ENCODE assay signal across 26 cellular contexts in genomic region chr11:17585911-17586695, GRCh38. TPM values are rescaled to one million over a fixed set of nuclear protein-coding genes. Genes with fewer than 3 reads are reported as not detected.
DNase-seq lines count a peak whose midpoint lies in the region; ATAC-seq and TF ChIP-seq lines count a peak whose summit lies in the region.
"Had no signal": no experiment of that assay in that cellular context is flagged by ENCODE, and none has a peak within 500 bp of the region (broad histone marks: within the 10 kb centered on the region; RNA-seq: fewer than 3 reads in every experiment).

No MANE protein-coding gene starts in this region.

- H3K27me3 ChIP-seq in RWPE2 (ENCODE audit: insufficient read depth, poor library complexity, severe bottlenecking) = no peaks in the 10 kb centered on the region
- H3K27me3 ChIP-seq: BLaER1 treated with 17β-estradiol and CSF1 and Interleukin-3, amounts not matched to agents 10 nM and 100 nM; MG63 had no signal

- peaks cover 3% of the 10 kb centered on the region for H3K4me1 Mint-ChIP-seq in T-helper 17 cell
- H3K4me1 Mint-ChIP-seq: CD4-positive, alpha-beta memory T cell had no signal

- H3K9me3 ChIP-seq in RWPE2 (ENCODE audit: severe bottlenecking) (no peaks in the 10 kb centered on the region), T-helper 17 cell (ENCODE audit: control insufficient read depth, low read length, poor library complexity, severe bottlenecking) (no peaks in the 10 kb centered on the region)
- H3K9me3 ChIP-seq: Caco-2, MG63 had no signal

- H3K4me3 Mint-ChIP-seq in T-helper 17 cell = no peak overlapping the region
- H3K4me3 Mint-ChIP-seq: CD4-positive, alpha-beta memory T cell; H9; HFFc6 had no signal

- H3K4me3 ChIP-seq in RWPE2 (ENCODE audit: severe bottlenecking) = no peak overlapping the region
- H3K4me3 ChIP-seq: BLaER1 treated with 17β-estradiol and CSF1 and Interleukin-3, amounts not matched to agents 10 nM and 100 nM; K562; MG63 had no signal

- peak overlapping the region; percentile 3 for H3K27ac Mint-ChIP-seq in T-helper 17 cell
- H3K27ac Mint-ChIP-seq: CD4-positive, alpha-beta memory T cell; H9; HFFc6 had no signal

- H3K27ac ChIP-seq in RWPE2 (ENCODE audit: poor library complexity, severe bottlenecking) = no peak overlapping the region
- H3K27ac ChIP-seq: BLaER1 treated with 17β-estradiol and CSF1 and Interleukin-3, amounts not matched to agents 10 nM and 100 nM; HL-60 had no signal

- H3K36me3 ChIP-seq in RWPE2 (ENCODE audit: low read depth) = no peaks in the 10 kb centered on the region
- H3K36me3 ChIP-seq: BLaER1 treated with 17β-estradiol and CSF1 and Interleukin-3, amounts not matched to agents 10 nM and 100 nM; MG63 had no signal

- peak; percentile 24 for DNase-seq in RWPE2 (ENCODE audit: low spot score)
- no peak for DNase-seq in T-helper 17 cell
- DNase-seq in islet precursor cell = peak; percentile 32
- DNase-seq in sciatic nerve (ENCODE audit: low spot score) = peak; percentile 14
- DNase-seq in cerebellar cortex (ENCODE audit: low spot score) = no peak
- DNase-seq in RKO (ENCODE audit: low spot score) = no peak
- DNase-seq in cardiac septum (ENCODE audit: low spot score) = no peak
- DNase-seq: CD4-positive, alpha-beta memory T cell; DMS 273 treated with DMSO at 0.1 percent for 48 hours; DMS79 treated with DMSO at 0.1 percent for 48 hours; H9; HFFc6; MG63; NCI-H1417 treated with DMSO at 0.1 percent for 48 hours; NCI-H187; NCI-H446 treated with DMSO at 0.1 percent for 48 hours; NCI-H526 treated with DMSO at 0.1 percent for 48 hours; OCI-M1; SHP77 had no signal

- intact Hi-C loops in sciatic nerve (cut with DNase I) (no loop called here), cardiac septum (cut with DNase I) (no loop called here)

- H3K27me3 Mint-ChIP-seq in T-helper 17 cell = peaks cover 28% of the 10 kb centered on the region

- no peak for ATAC-seq in RWPE2 (ENCODE audit: low read depth)
- no peak for ATAC-seq in T-helper 17 cell
- no peak for ATAC-seq in sciatic nerve
- ATAC-seq: HepG2, K562 had no signal

- H3K4me1 ChIP-seq in RWPE2 (ENCODE audit: insufficient read depth, poor library complexity, severe bottlenecking) = no peaks in the 10 kb centered on the region
- H3K4me1 ChIP-seq: BLaER1 treated with 17β-estradiol and CSF1 and Interleukin-3, amounts not matched to agents 10 nM and 100 nM; Caco-2 had no signal

- TF ChIP-seq CTCF in RWPE2 (IDR thresholded peaks at IDR 0.05; ENCODE audit: poor library complexity, severe bottlenecking) = no peak

- no peaks in the 10 kb centered on the region for H3K36me3 Mint-ChIP-seq in T-helper 17 cell (ENCODE audit: low read depth)
- H3K36me3 Mint-ChIP-seq: CD4-positive, alpha-beta memory T cell had no signal

RNA-seq across cellular contexts. Expression of gene OTOG, which starts 39.0 kb away (rescaled TPM):
- total RNA-seq in T-helper 17 cell = not detected
- not detected for total RNA-seq in sciatic nerve
- total RNA-seq in cardiac septum = not detected
- total RNA-seq: CD4-positive, alpha-beta memory T cell; HepG2; HFFc6; HT-29; K562; LHCN-M2 had no signal

RNA-seq across cellular contexts. Expression of gene USH1C, which starts 41.9 kb away (rescaled TPM):
- not detected for total RNA-seq in T-helper 17 cell
- not detected for total RNA-seq in sciatic nerve
- not detected for total RNA-seq in cardiac septum
- total RNA-seq: CD4-positive, alpha-beta memory T cell; HepG2; HFFc6; K562; LHCN-M2 had no signal

Comparison
In these comparisons a context has a peak if more than half of its experiments do, and no peak if none do; other contexts are left out.
1. DNase-seq: peak in RWPE2 (single experiment), islet precursor cell (single experiment) and sciatic nerve (single experiment); none in T-helper 17 cell (0 of 3), cerebellar cortex (single experiment), RKO (single experiment) and cardiac septum (single experiment).